13 cellular contexts compared by ENCODE assay signal in genomic region chr16:68823401-68823800, GRCh38. TPM values are rescaled to one million over a fixed set of nuclear protein-coding genes. Genes with fewer than 3 reads are reported as not detected.
A peak's percentile ranks its signal among the peaks of the same experiment; 100 is the strongest.
DNase-seq lines count a peak whose midpoint lies in the region; ATAC-seq, FAIRE-seq and TF ChIP-seq lines count a peak whose summit lies in the region.
"Had no signal": no experiment of that assay in that cellular context is flagged by ENCODE, and none has a peak within 500 bp of the region (broad histone marks: within the 10 kb centered on the region; RNA-seq: fewer than 3 reads in every experiment).

No MANE protein-coding gene starts in this region.

- intact Hi-C loops in HepG2 (cut with micrococcal nuclease; ENCODE audit: unreplicated experiment), result no loop called here

- in situ Hi-C loops in HepG2 (cut with HindIII; ENCODE audit: extremely low pct_ligation_motif_present, low pct_unique_long_range_greater_than_20kb), result no loop called here

- TF ChIP-seq EP300 in HepG2 (IDR thresholded peaks at IDR 0.05; ENCODE audit: low read depth in 2 of 2, low read length in 2 of 2), result no peak
- no peak for TF ChIP-seq EP300 in HepG2 (CRISPR knock-in tag; IDR thresholded peaks at IDR 0.05; ENCODE audit: borderline replicate concordance)

- TF ChIP-seq CTCF in bronchial epithelial cell (IDR thresholded peaks at IDR 0.05; ENCODE audit: insufficient read depth, low read length, severe bottlenecking) (no peak), HepG2 (CRISPR knock-in tag; IDR thresholded peaks at IDR 0.05) (no peak), right atrium auricular region (IDR thresholded peaks at IDR 0.05) (no peak)

- peaks cover 0 to 9% of the 10 kb centered on the region in 2 donors for H3K27me3 Mint-ChIP-seq in natural killer cell treated with Interleukin-12 subunit alpha and Interleukin-12 subunit beta and Interleukin-15 and Interleukin-18, amount 100 ng/mL, for 72 hours
- H3K27me3 Mint-ChIP-seq: activated T-helper 17 cell treated with anti-CD3 and anti-CD28 coated beads, Interleukin-2, amount 50 U/mL, for 72 hours; B cell had no signal

- H3K27me3 ChIP-seq in ACC112 (ENCODE audit: insufficient read depth, low read length), result no peaks in the 10 kb centered on the region
- H3K27me3 ChIP-seq in bronchial epithelial cell (ENCODE audit: control insufficient read depth, insufficient read depth, low read length), result no peaks in the 10 kb centered on the region
- H3K27me3 ChIP-seq in HepG2 (ENCODE audit: control insufficient read depth in 1 of 2, insufficient read depth in 2 of 2, low read length in 2 of 2), result no peaks in the 10 kb centered on the region
- H3K27me3 ChIP-seq in right atrium auricular region, result no peaks in the 10 kb centered on the region

- H3K79me2 ChIP-seq in ACC112 (ENCODE audit: control insufficient read depth, insufficient read depth, low read length, unreplicated experiment), result no peaks in the 10 kb centered on the region
- H3K79me2 ChIP-seq in HepG2 (ENCODE audit: insufficient read depth, low read length), result no peaks in the 10 kb centered on the region

- no peak for TF ChIP-seq POLR2A in HepG2 (IDR thresholded peaks at IDR 0.05; ENCODE audit: insufficient read depth in 1 of 2, low read depth in 2 of 2, low read length in 2 of 2)

- H3K36me3 ChIP-seq in ACC112 (ENCODE audit: insufficient read depth, low read length) (no peaks in the 10 kb centered on the region), bronchial epithelial cell (ENCODE audit: control insufficient read depth, insufficient read depth, low read length) (peaks cover 49% of the 10 kb centered on the region), HepG2 (replicated peaks in 1 of 2; ENCODE audit: control insufficient read depth in 1 of 2, insufficient read depth in 2 of 2, low read length in 2 of 2) (no peaks in the 10 kb centered on the region), right atrium auricular region (no peaks in the 10 kb centered on the region)

- CTCF ChIA-PET in HepG2 (lab: Yijun Ruan, JAX; ENCODE audit: low intra/inter-chr PET ratio, low total read pairs), result no interaction called here

- 95% methylated on average over 4 of the region's 4 CpGs for WGBS in HepG2 (ENCODE audit: low lambda C conversion rate)

- no peak overlapping the region for H3K9ac ChIP-seq in HepG2 (ENCODE audit: insufficient read depth, low read depth, low read length)

- ATAC-seq in natural killer cell treated with Interleukin-12 subunit alpha and Interleukin-12 subunit beta and Interleukin-15 and Interleukin-18, amount 100 ng/mL, for 72 hours, result no peak
- no peak for ATAC-seq in HepG2
- ATAC-seq: activated T-helper 17 cell treated with anti-CD3 and anti-CD28 coated beads, Interleukin-2, amount 50 U/mL, for 72 hours had no signal

- H2AFZ ChIP-seq in ACC112 (ENCODE audit: low read length, unreplicated experiment), result peak overlapping the region; percentile 39
- no peak overlapping the region for H2AFZ ChIP-seq in HepG2 (ENCODE audit: low read length)

- no peak for TF ChIP-seq RAD21 in HepG2 (CRISPR knock-in tag; IDR thresholded peaks at IDR 0.05)

- H3K4me1 ChIP-seq in ACC112 (ENCODE audit: control insufficient read depth, insufficient read depth, low read length, unreplicated experiment), result peaks cover 7% of the 10 kb centered on the region
- H3K4me1 ChIP-seq in HepG2 (ENCODE audit: insufficient read depth, low read length), result no peaks in the 10 kb centered on the region
- no peaks in the 10 kb centered on the region for H3K4me1 ChIP-seq in right atrium auricular region

- no peaks in the 10 kb centered on the region for H4K20me1 ChIP-seq in HepG2 (ENCODE audit: insufficient read depth, low read length)

- H3K36me3 Mint-ChIP-seq in natural killer cell treated with Interleukin-12 subunit alpha and Interleukin-12 subunit beta and Interleukin-15 and Interleukin-18, amount 100 ng/mL, for 72 hours, result no peaks in the 10 kb centered on the region

- no peaks in the 10 kb centered on the region for H3K9me3 Mint-ChIP-seq in natural killer cell treated with Interleukin-12 subunit alpha and Interleukin-12 subunit beta and Interleukin-15 and Interleukin-18, amount 100 ng/mL, for 72 hours
- H3K9me3 Mint-ChIP-seq: activated T-helper 17 cell treated with anti-CD3 and anti-CD28 coated beads, Interleukin-2, amount 50 U/mL, for 72 hours had no signal

- H3K27ac Mint-ChIP-seq in natural killer cell treated with Interleukin-12 subunit alpha and Interleukin-12 subunit beta and Interleukin-15 and Interleukin-18, amount 100 ng/mL, for 72 hours, result no peak overlapping the region
- H3K27ac Mint-ChIP-seq: activated T-helper 17 cell treated with anti-CD3 and anti-CD28 coated beads, Interleukin-2, amount 50 U/mL, for 72 hours; B cell had no signal

- no peaks in the 10 kb centered on the region for H3K9me3 ChIP-seq in HepG2 (ENCODE audit: low read length)
- H3K9me3 ChIP-seq in right atrium auricular region, result no peaks in the 10 kb centered on the region

- H3K4me3 ChIP-seq in ACC112 (ENCODE audit: low read depth, low read length) (peak overlapping the region; percentile 40; the same call in 1 of the 2 replicates), bronchial epithelial cell (ENCODE audit: low read depth, low read length) (no peak overlapping the region), HepG2 (replicated peaks in 1 of 3; ENCODE audit: insufficient read depth in 1 of 3, low read depth in 2 of 3, low read length in 3 of 3) (no peak overlapping the region), right atrium auricular region (no peak overlapping the region)

- peak overlapping the region; percentile 58 for H3K27ac ChIP-seq in ACC112 (ENCODE audit: low read depth, low read length)
- H3K27ac ChIP-seq in HepG2 (ENCODE audit: extremely low read length, insufficient read depth, low read length), result no peak overlapping the region
- H3K27ac ChIP-seq in right atrium auricular region, result no peak overlapping the region

- no peaks in the 10 kb centered on the region for H3K4me1 Mint-ChIP-seq in natural killer cell treated with Interleukin-12 subunit alpha and Interleukin-12 subunit beta and Interleukin-15 and Interleukin-18, amount 100 ng/mL, for 72 hours (ENCODE audit: low read depth in 2 of 2)
- H3K4me1 Mint-ChIP-seq: activated T-helper 17 cell treated with anti-CD3 and anti-CD28 coated beads, Interleukin-2, amount 50 U/mL, for 72 hours; B cell had no signal

- DNase-seq in HS-27A (ENCODE audit: low read depth), result peak; percentile 97
- DNase-seq in bronchial epithelial cell (ENCODE audit: low read depth), result peak; percentile 35
- DNase-seq in iris pigment epithelial cell (ENCODE audit: low read depth), result peak; percentile 93
- DNase-seq in natural killer cell treated with Interleukin-12 subunit alpha and Interleukin-12 subunit beta and Interleukin-15 and Interleukin-18, amount 100 ng/mL, for 72 hours (ENCODE audit: low spot score), result no peak
- DNase-seq in NCI-H1930 (lab: John Stamatoyannopoulos, UW), result no peak
- DNase-seq in HepG2 (ENCODE audit: low spot score), result no peak
- DNase-seq in right atrium auricular region (ENCODE audit: low spot score), result no peak
- DNase-seq: activated CD4-positive, CD25-positive, alpha-beta regulatory T cell treated with anti-CD3 and anti-CD28 coated beads, Interleukin-2, amount 50 U/mL, for 72 hours; NCI-H187 treated with DMSO at 0.1 percent for 48 hours; Right ventricle myocardium superior had no signal

- no peak overlapping the region for H3K4me2 ChIP-seq in HepG2 (ENCODE audit: low read depth, low read length)

- POLR2A ChIA-PET in HepG2 (lab: Yijun Ruan, JAX), result no interaction called here

- FAIRE-seq in bronchial epithelial cell (lab: Jason Lieb, UNC) (no peak), HepG2 (lab: Jason Lieb, UNC) (no peak)

- no TSS peak for BruUV-seq in HepG2 (replicated peaks; lab: Mats Ljungman, UMichigan)

- no peak overlapping the region for H3K4me3 Mint-ChIP-seq in natural killer cell treated with Interleukin-12 subunit alpha and Interleukin-12 subunit beta and Interleukin-15 and Interleukin-18, amount 100 ng/mL, for 72 hours
- H3K4me3 Mint-ChIP-seq: activated T-helper 17 cell treated with anti-CD3 and anti-CD28 coated beads, Interleukin-2, amount 50 U/mL, for 72 hours; B cell had no signal

TF ChIP-seq in HepG2, 621 proteins besides CTCF, POLR2A, EP300 and RAD21:
- TF ChIP-seq REL (CRISPR knock-in tag; conservative IDR thresholded peaks at IDR 0.05) (no peak), NR2F6 (IDR thresholded peaks at IDR 0.05) (no peak), NR2F6 (CRISPR knock-in tag; IDR thresholded peaks at IDR 0.05) (no peak), FOXJ3 (CRISPR knock-in tag; IDR thresholded peaks at IDR 0.05; ENCODE audit: borderline replicate concordance) (no peak)

RNA-seq across cellular contexts. Expression of gene TANGO6, which starts 19.9 kb away (rescaled TPM):
- total RNA-seq in bronchial epithelial cell (13.7 and 16.9 TPM in 2 replicates), HepG2 (2016; rRNA removed; fragmentation: Illumina TruSeq; extraction: Trizol) (13.3 and 15.3 TPM in 2 replicates), right atrium auricular region (10 to 100 TPM in 1 of 2 donors, 1 to 10 TPM in 1; 6.4 to 10.9 TPM)
- total RNA-seq in natural killer cell treated with Interleukin-12 subunit alpha and Interleukin-12 subunit beta and Interleukin-15 and Interleukin-18, amount 100 ng/mL, for 72 hours, result 10 to 100 TPM; 26.6 to 62.3 TPM
- 14.8 and 17.2 TPM in 2 replicates for total RNA-seq in HepG2 (2016; cell fraction: cytosol; rRNA removed; fragmentation: Illumina TruSeq; extraction: Trizol; ENCODE audit: low read depth)
- total RNA-seq in HepG2 (2016; cell fraction: insoluble cytoplasmic fraction; rRNA removed; fragmentation: Illumina TruSeq; extraction: Trizol), result 13.7 and 14.2 TPM in 2 replicates
- total RNA-seq in HepG2 (2016; cell fraction: membrane; rRNA removed; fragmentation: Illumina TruSeq; extraction: Trizol), result 9.3 and 11.0 TPM in 2 replicates
- 16.2 and 19.2 TPM in 2 replicates for total RNA-seq in HepG2 (2016; cell fraction: nucleus; rRNA removed; fragmentation: Illumina TruSeq; extraction: Trizol)
- polyA plus RNA-seq in HepG2 (2011; rRNA removed), result 6.6 and 7.2 TPM in 2 replicates
- 4.1 and 5.0 TPM in 2 replicates for polyA plus RNA-seq in HepG2 (2011; cell fraction: cytosol; rRNA removed)
- 5.8 and 10.1 TPM in 2 replicates for polyA plus RNA-seq in HepG2 (2011; cell fraction: nucleus; rRNA removed)
- 5.7 and 6.7 TPM in 2 replicates for polyA plus RNA-seq in HepG2 (2012)
- 0.63 and 0.68 TPM in 2 replicates for polyA plus RNA-seq in HepG2 (2016; cell fraction: cytosol; fragmentation: Illumina TruSeq; extraction: Trizol; ENCODE audit: low read depth)
- 7.7 and 7.8 TPM in 2 replicates for polyA plus RNA-seq in HepG2 (2016; cell fraction: insoluble cytoplasmic fraction; fragmentation: Illumina TruSeq; extraction: Trizol; ENCODE audit: low read depth)
- polyA plus RNA-seq in HepG2 (2016; cell fraction: membrane; fragmentation: Illumina TruSeq; extraction: Trizol; ENCODE audit: low read depth), result 1.3 and 1.7 TPM in 2 replicates
- polyA plus RNA-seq in HepG2 (2016; cell fraction: nucleus; fragmentation: Illumina TruSeq; extraction: Trizol; ENCODE audit: insufficient read depth, low read depth), result 6.0 and 6.4 TPM in 2 replicates
- polyA minus RNA-seq in HepG2 (2011; rRNA and poly(A)+ RNA removed; ENCODE audit: low replicate concordance), result 85.5 and 144 TPM in 2 replicates
- polyA minus RNA-seq in HepG2 (2011; cell fraction: cytosol; rRNA and poly(A)+ RNA removed), result 17.1 and 17.6 TPM in 2 replicates
- polyA minus RNA-seq in HepG2 (2011; cell fraction: nucleus; rRNA and poly(A)+ RNA removed), result 40.7 and 56.8 TPM in 2 replicates

Comparison
In these comparisons a context has a peak if more than half of its experiments do, and no peak if none do; other contexts are left out.
1. DNase-seq: peak in HS-27A (single experiment), bronchial epithelial cell (single experiment) and iris pigment epithelial cell (single experiment); none in natural killer cell treated with Interleukin-12 subunit alpha and Interleukin-12 subunit beta and Interleukin-15 and Interleukin-18, amount 100 ng/mL, for 72 hours (single experiment), NCI-H1930 (0 of 2), HepG2 (single experiment) and right atrium auricular region (single experiment).